Comparison of ENCODE assay signal across 12 cellular contexts in genomic region chr1:43207229-43207853, GRCh38. TPM values are rescaled to one million over a fixed set of nuclear protein-coding genes. Genes with fewer than 3 reads are reported as not detected.
DNase-seq lines count a peak whose midpoint lies in the region; ATAC-seq, FAIRE-seq and TF ChIP-seq lines count a peak whose summit lies in the region.
"Had no signal": no experiment of that assay in that cellular context is flagged by ENCODE, and none has a peak within 500 bp of the region (broad histone marks: within the 10 kb centered on the region; RNA-seq: fewer than 3 reads in every experiment).

No MANE protein-coding gene starts in this region.

- H3K4me1 ChIP-seq in lower lobe of right lung, result peaks cover 19% of the 10 kb centered on the region
- H3K4me1 ChIP-seq: pancreas had no signal

- no peak overlapping the region for H3K27ac Mint-ChIP-seq in T-helper 2 cell treated with Interferon-gamma antibody and Interleukin-4, amounts not matched to agents 5 μg/mL and 100 μg/mL, for 36 hours
- H3K27ac Mint-ChIP-seq: activated naive CD8-positive, alpha-beta T cell treated with anti-CD3 and anti-CD28 coated beads, Interleukin-2, amount 10 ng/mL, durations not matched to agents 7 days and 5 days had no signal

- H3K9me3 Mint-ChIP-seq in T-helper 2 cell treated with Interferon-gamma antibody and Interleukin-4, amounts not matched to agents 5 μg/mL and 100 μg/mL, for 36 hours, result peaks cover 7% of the 10 kb centered on the region
- H3K9me3 Mint-ChIP-seq: activated naive CD8-positive, alpha-beta T cell treated with anti-CD3 and anti-CD28 coated beads, Interleukin-2, amount 10 ng/mL, durations not matched to agents 7 days and 5 days had no signal

- intact Hi-C loops in lower lobe of right lung (cut with DNase I), result no loop called here

- H3K4me3 Mint-ChIP-seq in T-helper 2 cell treated with Interferon-gamma antibody and Interleukin-4, amounts not matched to agents 5 μg/mL and 100 μg/mL, for 36 hours, result no peak overlapping the region
- H3K4me3 Mint-ChIP-seq: activated naive CD8-positive, alpha-beta T cell treated with anti-CD3 and anti-CD28 coated beads, Interleukin-2, amount 10 ng/mL, durations not matched to agents 7 days and 5 days had no signal

- H3K36me3 Mint-ChIP-seq in T-helper 2 cell treated with Interferon-gamma antibody and Interleukin-4, amounts not matched to agents 5 μg/mL and 100 μg/mL, for 36 hours (ENCODE audit: low read depth), result no peaks in the 10 kb centered on the region
- H3K36me3 Mint-ChIP-seq: activated naive CD8-positive, alpha-beta T cell treated with anti-CD3 and anti-CD28 coated beads, Interleukin-2, amount 10 ng/mL, durations not matched to agents 7 days and 5 days had no signal

- H3K27ac ChIP-seq in lower lobe of right lung, result peak overlapping the region; percentile 76
- H3K27ac ChIP-seq: VCaP had no signal

- no peaks in the 10 kb centered on the region for H3K36me3 ChIP-seq in lower lobe of right lung
- H3K36me3 ChIP-seq: pancreas had no signal

- no peaks in the 10 kb centered on the region for H3K27me3 Mint-ChIP-seq in T-helper 2 cell treated with Interferon-gamma antibody and Interleukin-4, amounts not matched to agents 5 μg/mL and 100 μg/mL, for 36 hours (ENCODE audit: low read depth)

- H3K4me3 ChIP-seq in lower lobe of right lung, result peak overlapping the region; percentile 21
- H3K4me3 ChIP-seq: pancreas had no signal

- TF ChIP-seq CTCF in lower lobe of right lung (IDR thresholded peaks at IDR 0.05) (no peak), GM13977 (IDR thresholded peaks at IDR 0.05; ENCODE audit: extremely low read depth, insufficient read depth, missing control alignments) (no peak)

- in situ Hi-C loops in GM13977 (cut with MboI; ENCODE audit: low pct_unique_long_range_greater_than_20kb, low sequenced_read_pairs, unreplicated experiment), result no loop called here

- ATAC-seq in lower lobe of right lung, result peak; percentile 6 to 40
- ATAC-seq in GM18909 (IDR thresholded peaks at IDR 0.05; ENCODE audit: poor library complexity, unreplicated experiment), result no peak

- FAIRE-seq in HTR-8/SVneo (lab: Jason Lieb, UNC), result peak; percentile 57
- FAIRE-seq: pancreas had no signal

- peaks cover 2% of the 10 kb centered on the region for H3K4me1 Mint-ChIP-seq in T-helper 2 cell treated with Interferon-gamma antibody and Interleukin-4, amounts not matched to agents 5 μg/mL and 100 μg/mL, for 36 hours (ENCODE audit: low read depth)
- H3K4me1 Mint-ChIP-seq: activated naive CD8-positive, alpha-beta T cell treated with anti-CD3 and anti-CD28 coated beads, Interleukin-2, amount 10 ng/mL, durations not matched to agents 7 days and 5 days had no signal

- DNase-seq in A172 (ENCODE audit: low spot score) (peak; percentile 67), HTR-8/SVneo (ENCODE audit: insufficient read length, low spot score) (peak; percentile 66), dedifferentiated amniotic fluid mesenchymal stem cell (ENCODE audit: extremely low spot score) (peak; percentile 55), lower lobe of right lung (no peak), GM13977 (ENCODE audit: low spot score) (no peak), NCI-H1048 (lab: John Stamatoyannopoulos, UW) (no peak)
- DNase-seq in T-helper 2 cell treated with Interferon-gamma antibody and Interleukin-4, amounts not matched to agents 5 μg/mL and 100 μg/mL, for 36 hours (ENCODE audit: low spot score), result no peak
- DNase-seq: activated naive CD8-positive, alpha-beta T cell treated with anti-CD3 and anti-CD28 coated beads, Interleukin-2, amount 10 ng/mL, durations not matched to agents 7 days and 5 days; NCI-H345; pancreas had no signal

- no peaks in the 10 kb centered on the region for H3K9me3 ChIP-seq in lower lobe of right lung
- H3K9me3 ChIP-seq: pancreas had no signal

- no peaks in the 10 kb centered on the region for H3K27me3 ChIP-seq in lower lobe of right lung (ENCODE audit: low read depth)
- H3K27me3 ChIP-seq: pancreas had no signal

RNA-seq across cellular contexts. Expression of gene CFAP57, which starts 35.2 kb away (rescaled TPM):
- total RNA-seq in A172 (2014; rRNA removed; shearing (Covaris generic)), result 0.12 and 0.98 TPM in 2 replicates
- 4.1 TPM for total RNA-seq in lower lobe of right lung
- total RNA-seq: activated naive CD8-positive, alpha-beta T cell treated with anti-CD3 and anti-CD28 coated beads, Interleukin-2, amount 10 ng/mL, durations not matched to agents 7 days and 5 days had no signal

RNA-seq across cellular contexts. Expression of gene EBNA1BP2, which starts 35.3 kb away (rescaled TPM):
- total RNA-seq in A172 (2014; rRNA removed; shearing (Covaris generic)), result 167 and 244 TPM in 2 replicates
- total RNA-seq in lower lobe of right lung, result 29.3 TPM

Comparison
In these comparisons a context has a peak if more than half of its experiments do, and no peak if none do; other contexts are left out.
1. DNase-seq: peak in A172 (single experiment), HTR-8/SVneo (single experiment) and dedifferentiated amniotic fluid mesenchymal stem cell (single experiment); none in lower lobe of right lung (single experiment), GM13977 (single experiment), NCI-H1048 (single experiment) and T-helper 2 cell treated with Interferon-gamma antibody and Interleukin-4, amounts not matched to agents 5 μg/mL and 100 μg/mL, for 36 hours (single experiment).